Comparison of ENCODE assay signal across 10 cellular contexts in the genomic region with DNA sequence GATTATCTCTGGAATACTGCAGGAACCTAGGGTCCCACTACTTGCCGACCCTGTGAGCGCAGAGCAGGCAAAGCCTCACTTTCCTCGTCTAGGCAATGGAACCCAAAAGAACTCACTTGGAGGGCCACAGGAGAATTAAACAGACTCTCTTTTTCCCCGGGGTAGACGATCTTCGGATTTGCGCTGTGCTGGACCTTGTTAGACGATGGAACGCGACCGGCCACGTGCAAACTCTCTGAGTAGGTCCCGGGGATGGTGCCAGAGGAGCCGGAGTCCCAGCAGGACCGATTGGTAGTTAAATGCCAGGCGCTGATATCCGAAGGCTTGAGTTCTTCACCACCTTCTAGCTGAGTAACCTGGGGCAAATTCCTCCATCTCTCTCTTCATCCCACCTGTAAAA. TPM values are rescaled to one million over a fixed set of nuclear protein-coding genes. Genes with fewer than 3 reads are reported as not detected.
A peak's percentile ranks its signal among the peaks of the same experiment; 100 is the strongest.
DNase-seq lines count a peak whose midpoint lies in the region; ATAC-seq, FAIRE-seq and TF ChIP-seq lines count a peak whose summit lies in the region.
"Had no signal": no experiment of that assay in that cellular context is flagged by ENCODE, and none has a peak within 500 bp of the region (broad histone marks: within the 10 kb centered on the region; RNA-seq: fewer than 3 reads in every experiment).

No MANE protein-coding gene starts in this region.

- CTCF ChIA-PET in activated CD8-positive, alpha-beta T cell treated with anti-CD3 and anti-CD28 coated beads, Interleukin-2, amount 10 ng/mL, durations not matched to agents 7 days and 5 days (lab: Charles Lee): interaction anchor here (1.5 kb wide), 1 partner anchor 9 kb away, joined by 3 read pairs; no protein-coding TSS in a partner anchor

- H3K4me3 ChIP-seq in iPS-11a (ENCODE audit: low read depth, low read length): peak overlapping the region; percentile 58
- H3K4me3 ChIP-seq: body of pancreas had no signal

- ATAC-seq in activated CD8-positive, alpha-beta T cell treated with anti-CD3 and anti-CD28 coated beads, Interleukin-2, amount 10 ng/mL, durations not matched to agents 7 days and 5 days: no peak
- no peak for ATAC-seq in stimulated activated effector memory CD8-positive, alpha-beta T cell treated with anti-CD3 and anti-CD28 coated beads, Interleukin-12 subunit alpha, Interleukin-12 subunit beta, amount 100 ng/mL, for 72 hours
- ATAC-seq in HG02852 (IDR thresholded peaks at IDR 0.05; ENCODE audit: unreplicated experiment): no peak

- peak overlapping the region; percentile 40 for H3K4me3 Mint-ChIP-seq in activated CD8-positive, alpha-beta T cell treated with anti-CD3 and anti-CD28 coated beads, Interleukin-2, amount 10 ng/mL, durations not matched to agents 7 days and 5 days
- peak overlapping the region; percentile 43 for H3K4me3 Mint-ChIP-seq in stimulated activated effector memory CD8-positive, alpha-beta T cell treated with anti-CD3 and anti-CD28 coated beads, Interleukin-12 subunit alpha, Interleukin-12 subunit beta, amount 100 ng/mL, for 72 hours

- peak; percentile 59 for DNase-seq in NCI-H82 (lab: John Stamatoyannopoulos, UW)
- DNase-seq in NCI-H82 treated with DMSO at 0.1 percent for 48 hours (lab: John Stamatoyannopoulos, UW; ENCODE audit: unreplicated experiment): no peak
- no peak for DNase-seq in activated CD8-positive, alpha-beta T cell treated with anti-CD3 and anti-CD28 coated beads, Interleukin-2, amount 10 ng/mL, durations not matched to agents 7 days and 5 days
- DNase-seq in stimulated activated effector memory CD8-positive, alpha-beta T cell treated with anti-CD3 and anti-CD28 coated beads, Interleukin-12 subunit alpha, Interleukin-12 subunit beta, amount 100 ng/mL, for 72 hours (ENCODE audit: low spot score in 2 of 2): no peak
- no peak for DNase-seq in GM12891 (ENCODE audit: insufficient read length, low spot score)
- no peak for DNase-seq in NCI-H1092 treated with DMSO at 0.1 percent for 48 hours (lab: John Stamatoyannopoulos, UW)

- H3K9me3 Mint-ChIP-seq in activated CD8-positive, alpha-beta T cell treated with anti-CD3 and anti-CD28 coated beads, Interleukin-2, amount 10 ng/mL, durations not matched to agents 7 days and 5 days (ENCODE audit: insufficient read depth): no peaks in the 10 kb centered on the region
- no peaks in the 10 kb centered on the region for H3K9me3 Mint-ChIP-seq in stimulated activated effector memory CD8-positive, alpha-beta T cell treated with anti-CD3 and anti-CD28 coated beads, Interleukin-12 subunit alpha, Interleukin-12 subunit beta, amount 100 ng/mL, for 72 hours

- peaks cover 77% of the 10 kb centered on the region for H3K27me3 Mint-ChIP-seq in activated CD8-positive, alpha-beta T cell treated with anti-CD3 and anti-CD28 coated beads, Interleukin-2, amount 10 ng/mL, durations not matched to agents 7 days and 5 days (ENCODE audit: low read depth)

- no peaks in the 10 kb centered on the region for H3K36me3 Mint-ChIP-seq in activated CD8-positive, alpha-beta T cell treated with anti-CD3 and anti-CD28 coated beads, Interleukin-2, amount 10 ng/mL, durations not matched to agents 7 days and 5 days (ENCODE audit: low read depth)
- no peaks in the 10 kb centered on the region for H3K36me3 Mint-ChIP-seq in stimulated activated effector memory CD8-positive, alpha-beta T cell treated with anti-CD3 and anti-CD28 coated beads, Interleukin-12 subunit alpha, Interleukin-12 subunit beta, amount 100 ng/mL, for 72 hours

- H3K27ac Mint-ChIP-seq in activated CD8-positive, alpha-beta T cell treated with anti-CD3 and anti-CD28 coated beads, Interleukin-2, amount 10 ng/mL, durations not matched to agents 7 days and 5 days: no peak overlapping the region
- H3K27ac Mint-ChIP-seq in stimulated activated effector memory CD8-positive, alpha-beta T cell treated with anti-CD3 and anti-CD28 coated beads, Interleukin-12 subunit alpha, Interleukin-12 subunit beta, amount 100 ng/mL, for 72 hours: no peak overlapping the region

- no peak for FAIRE-seq in GM12891 (lab: Jason Lieb, UNC)
- FAIRE-seq: A204.1 had no signal

- H3K4me1 Mint-ChIP-seq in activated CD8-positive, alpha-beta T cell treated with anti-CD3 and anti-CD28 coated beads, Interleukin-2, amount 10 ng/mL, durations not matched to agents 7 days and 5 days (ENCODE audit: low read depth): peaks cover 15% of the 10 kb centered on the region
- H3K4me1 Mint-ChIP-seq in stimulated activated effector memory CD8-positive, alpha-beta T cell treated with anti-CD3 and anti-CD28 coated beads, Interleukin-12 subunit alpha, Interleukin-12 subunit beta, amount 100 ng/mL, for 72 hours: peaks cover 6% of the 10 kb centered on the region

- no peak for TF ChIP-seq POLR2A in GM12891 (IDR thresholded peaks at IDR 0.05; ENCODE audit: low read depth, low read length)

- POLR2A ChIA-PET in activated CD8-positive, alpha-beta T cell treated with anti-CD3 and anti-CD28 coated beads, Interleukin-2, amount 10 ng/mL, durations not matched to agents 7 days and 5 days (lab: Charles Lee): no interaction called here

TF ChIP-seq in GM12891, 5 proteins besides CTCF, POLR2A, EP300 and RAD21:
- TF ChIP-seq SPI1 (IDR thresholded peaks at IDR 0.05; ENCODE audit: low read depth, low read length): no peak
- no peak for TF ChIP-seq TAF1 (IDR thresholded peaks at IDR 0.05; ENCODE audit: low read depth, low read length)
- no peak for TF ChIP-seq PAX5 (IDR thresholded peaks at IDR 0.05; ENCODE audit: insufficient read depth, low read length, severe bottlenecking)
- TF ChIP-seq POU2F2 (IDR thresholded peaks at IDR 0.05; ENCODE audit: low read depth, low read length): no peak
- TF ChIP-seq POLR2AphosphoS5 (IDR thresholded peaks at IDR 0.05; ENCODE audit: low read depth, low read length): no peak

RNA-seq across cellular contexts. Expression of gene SLC1A2, which starts 1.0 kb away (rescaled TPM):
- total RNA-seq in activated CD8-positive, alpha-beta T cell treated with anti-CD3 and anti-CD28 coated beads, Interleukin-2, amount 10 ng/mL, durations not matched to agents 7 days and 5 days: not detected
- polyA plus RNA-seq in GM12891 (2012; ENCODE audit: low read depth, missing spikeins): 0.04 TPM
